Comparison of ENCODE assay signal across 1 cellular context in genomic region chr19:1014161-1015060, GRCh38.
TF ChIP-seq lines count a peak whose summit lies in the region.

No MANE protein-coding gene starts in this region.

TF ChIP-seq in H1, 55 proteins besides CTCF, POLR2A, EP300 and RAD21:
- TF ChIP-seq RBBP5 (IDR thresholded peaks at IDR 0.05; ENCODE audit: borderline replicate concordance, low read depth, low read length) (no peak), CREB1 (IDR thresholded peaks at IDR 0.05) (no peak), CTBP2 (IDR thresholded peaks at IDR 0.05; ENCODE audit: borderline replicate concordance, insufficient read depth, insufficient read length, low read length) (no peak), SP1 (IDR thresholded peaks at IDR 0.05; ENCODE audit: low read depth, low read length) (no peak), ATF2 (IDR thresholded peaks at IDR 0.05; ENCODE audit: low read length) (no peak), YY1 (IDR thresholded peaks at IDR 0.05; ENCODE audit: low read depth, low read length) (no peak), SRF (IDR thresholded peaks at IDR 0.05; ENCODE audit: low read depth, low read length) (no peak), RFX5 (IDR thresholded peaks at IDR 0.05; ENCODE audit: borderline replicate concordance, low read depth, low read length) (no peak), CHD2 (IDR thresholded peaks at IDR 0.05; ENCODE audit: low read length) (no peak), PHF8 (conservative IDR thresholded peaks at IDR 0.05; ENCODE audit: low read depth, low read length) (no peak), ZNF274 (IDR thresholded peaks at IDR 0.05; ENCODE audit: borderline replicate concordance, extremely low read depth, low read length) (no peak), HDAC6 (IDR thresholded peaks at IDR 0.05; ENCODE audit: low read depth, low read length) (no peak), EZH2 (IDR thresholded peaks at IDR 0.05; ENCODE audit: low read depth, low read length, severe bottlenecking) (no peak), JUN (IDR thresholded peaks at IDR 0.05; ENCODE audit: low read depth, low read length) (no peak), USF2 (IDR thresholded peaks at IDR 0.05; ENCODE audit: low read length) (no peak), TCF12 (IDR thresholded peaks at IDR 0.05; ENCODE audit: low read depth, low read length) (no peak)
